Comparison of ENCODE assay signal across 20 cellular contexts in genomic region chr20:38184098-38184497, GRCh38. TPM values are rescaled to one million over a fixed set of nuclear protein-coding genes. Genes with fewer than 3 reads are reported as not detected.
DNase-seq lines count a peak whose midpoint lies in the region; ATAC-seq and TF ChIP-seq lines count a peak whose summit lies in the region.
"Had no signal": no experiment of that assay in that cellular context is flagged by ENCODE, and none has a peak within 500 bp of the region (broad histone marks: within the 10 kb centered on the region; RNA-seq: fewer than 3 reads in every experiment).

No MANE protein-coding gene starts in this region.

- H3F3A ChIP-seq in PC-3 (ENCODE audit: low read length, unreplicated experiment): peaks cover 10% of the 10 kb centered on the region

- TF ChIP-seq CTCF in Caco-2 (IDR thresholded peaks at IDR 0.05; ENCODE audit: insufficient read depth in 1 of 2, low read depth in 1 of 2, low read length in 1 of 2, severe bottlenecking in 1 of 2, unreplicated experiment in 1 of 2): no peak
- no peak for TF ChIP-seq CTCF in PC-3 (conservative IDR thresholded peaks at IDR 0.05; ENCODE audit: low read depth, low read length)
- no peak for TF ChIP-seq CTCF in endodermal cell (conservative IDR thresholded peaks at IDR 0.05)
- no peak for TF ChIP-seq CTCF in nephron (IDR thresholded peaks at IDR 0.05; ENCODE audit: unreplicated experiment in 3 of 3)
- no peak for TF ChIP-seq CTCF in colonic mucosa (IDR thresholded peaks at IDR 0.05)
- no peak for TF ChIP-seq CTCF in body of pancreas (IDR thresholded peaks at IDR 0.05)

- H3K4me2 ChIP-seq in PC-3 (ENCODE audit: low read length): peak overlapping the region; percentile 45

- 92 to 96% methylated on average over 6 to 8 of the region's 8 CpGs for WGBS in endodermal cell (ENCODE audit: insufficient coverage in 1 of 2, insufficient read length in 1 of 2), 2 experiments
- WGBS in body of pancreas, 2 donors: 50 to 60% methylated on average over 8 of the region's 8 CpGs

- H3K27ac Mint-ChIP-seq in Caco-2 (ENCODE audit: unreplicated experiment) (peak overlapping the region; percentile 8), endodermal cell (no peak overlapping the region), nephron (peak overlapping the region; percentile 80 to 95 (median 89))
- H3K27ac Mint-ChIP-seq: activated naive CD8-positive, alpha-beta T cell; T-cell had no signal

- intact Hi-C loops in Caco-2 (cut with micrococcal nuclease; ENCODE audit: unreplicated experiment) (no loop called here), PC-3 (cut with micrococcal nuclease) (no loop called here), colonic mucosa (cut with DNase I) (no loop called here), body of pancreas (cut with DNase I) (no loop called here)

- H2AFZ ChIP-seq in PC-3 (ENCODE audit: low read length): no peak overlapping the region

- H3K27me3 Mint-ChIP-seq in Caco-2 (ENCODE audit: insufficient read depth, unreplicated experiment) (no peaks in the 10 kb centered on the region), endodermal cell (ENCODE audit: insufficient read depth) (peaks cover 4% of the 10 kb centered on the region), nephron (ENCODE audit: low read depth) (no peaks in the 10 kb centered on the region)

- H3K4me1 ChIP-seq in Caco-2 (peaks cover 19% of the 10 kb centered on the region), PC-3 (ENCODE audit: insufficient read depth, low read length) (peaks cover 70% of the 10 kb centered on the region), endodermal cell (ENCODE audit: control insufficient read depth, insufficient read depth, low read length) (no peaks in the 10 kb centered on the region), colonic mucosa (no peaks in the 10 kb centered on the region), body of pancreas (no peaks in the 10 kb centered on the region)

- H3K9me3 Mint-ChIP-seq in Caco-2 (ENCODE audit: unreplicated experiment) (no peaks in the 10 kb centered on the region), endodermal cell (no peaks in the 10 kb centered on the region), nephron (no peaks in the 10 kb centered on the region)
- H3K9me3 Mint-ChIP-seq: T-cell had no signal

- H3K4me1 Mint-ChIP-seq in Caco-2 (ENCODE audit: low read depth, unreplicated experiment) (peaks cover 17% of the 10 kb centered on the region), endodermal cell (no peaks in the 10 kb centered on the region), nephron (peaks cover 35% of the 10 kb centered on the region)
- H3K4me1 Mint-ChIP-seq: T-cell had no signal

- no peaks in the 10 kb centered on the region for H3K79me2 ChIP-seq in PC-3 (ENCODE audit: low read length)

- peak; percentile 73 for ATAC-seq in PC-3
- ATAC-seq in HG03439 (IDR thresholded peaks at IDR 0.05; ENCODE audit: unreplicated experiment): no peak
- no peak for ATAC-seq in body of pancreas
- ATAC-seq: sciatic nerve, T-cell had no signal

- no peaks in the 10 kb centered on the region for H3K27me3 ChIP-seq in Caco-2 (replicated peaks; ENCODE audit: control insufficient read depth, insufficient read depth, low read length)
- H3K27me3 ChIP-seq in PC-3 (ENCODE audit: low read length): no peaks in the 10 kb centered on the region
- no peaks in the 10 kb centered on the region for H3K27me3 ChIP-seq in endodermal cell (ENCODE audit: control insufficient read depth, insufficient read depth, low read length, poor library complexity, severe bottlenecking)
- H3K27me3 ChIP-seq in colonic mucosa: no peaks in the 10 kb centered on the region
- H3K27me3 ChIP-seq in body of pancreas: no peaks in the 10 kb centered on the region
- H3K27me3 ChIP-seq: ovary had no signal

- H3K4me3 Mint-ChIP-seq in Caco-2 (ENCODE audit: unreplicated experiment): no peak overlapping the region
- no peak overlapping the region for H3K4me3 Mint-ChIP-seq in endodermal cell
- no peak overlapping the region for H3K4me3 Mint-ChIP-seq in nephron
- H3K4me3 Mint-ChIP-seq: activated naive CD8-positive, alpha-beta T cell; T-cell had no signal

- peak; percentile 69 to 77 for DNase-seq in Caco-2
- DNase-seq in PC-3: peak; percentile 98
- peak; percentile 12 for DNase-seq in endodermal cell
- DNase-seq in LoVo (ENCODE audit: low spot score): no peak
- no peak for DNase-seq in colonic mucosa
- DNase-seq in body of pancreas: no peak
- DNase-seq: activated CD4-positive, alpha-beta T cell treated with anti-CD3 and anti-CD28 coated beads for 4 hours; foreskin fibroblast; hippocampal formation; KG1; NCI-H1092 treated with DMSO at 0.1 percent for 48 hours; NCI-H2081 treated with DMSO at 0.1 percent for 48 hours; NK-92 treated with Interleukin-12 subunit alpha and Interleukin-12 subunit beta, amount 100 ng/mL, for 24 hours; ovary; T-cell had no signal

- H3K9ac ChIP-seq in PC-3 (ENCODE audit: low read length) (no peak overlapping the region), endodermal cell (ENCODE audit: extremely low read depth, low read length, poor library complexity, severe bottlenecking) (no peak overlapping the region), colonic mucosa (ENCODE audit: low read depth in 2 of 2, low read length in 2 of 2) (no peak overlapping the region)

- H3K9me2 ChIP-seq in PC-3 (replicated peaks; ENCODE audit: low read length): no peaks in the 10 kb centered on the region

- POLR2A ChIA-PET in Caco-2 (lab: Charles Lee) (no interaction called here), PC-3 (lab: Charles Lee; ENCODE audit: unreplicated experiment) (no interaction called here)

- H3K36me3 ChIP-seq in Caco-2 (ENCODE audit: control insufficient read depth, insufficient read depth, low read length) (no peaks in the 10 kb centered on the region), PC-3 (ENCODE audit: low read depth, low read length) (no peaks in the 10 kb centered on the region), endodermal cell (ENCODE audit: control insufficient read depth, insufficient read depth, low read length) (no peaks in the 10 kb centered on the region), colonic mucosa (no peaks in the 10 kb centered on the region), body of pancreas (replicated peaks in 1 of 2; ENCODE audit: insufficient read depth in 1 of 2, low read depth in 2 of 2) (no peaks in the 10 kb centered on the region)
- H3K36me3 ChIP-seq: ovary had no signal

- BruUV-seq in Caco-2 (replicated peaks; lab: Mats Ljungman, UMichigan) (no TSS peak), PC-3 (replicated peaks; lab: Mats Ljungman, UMichigan) (no TSS peak)

- H3K27ac ChIP-seq in PC-3 (ENCODE audit: low read length) (peak overlapping the region; percentile 51), endodermal cell (ENCODE audit: low read depth, low read length) (no peak overlapping the region), colonic mucosa (no peak overlapping the region), body of pancreas (no peak overlapping the region)
- H3K27ac ChIP-seq: ovary had no signal

- H3K4me3 ChIP-seq in Caco-2 (ENCODE audit: low read depth, low read length): no peak overlapping the region
- no peak overlapping the region for H3K4me3 ChIP-seq in PC-3 (ENCODE audit: low read length)
- H3K4me3 ChIP-seq in endodermal cell (ENCODE audit: low read length): no peak overlapping the region
- no peak overlapping the region for H3K4me3 ChIP-seq in colonic mucosa
- H3K4me3 ChIP-seq in body of pancreas: no peak overlapping the region
- H3K4me3 ChIP-seq: ovary had no signal

- H4K20me1 ChIP-seq in PC-3 (ENCODE audit: low read length): no peaks in the 10 kb centered on the region

- CTCF ChIA-PET in Caco-2 (lab: Charles Lee) (interaction anchor here (1.0 to 1.3 kb wide), 2 partner anchors 11 to 37 kb away, joined by 3 to 5 read pairs; no protein-coding TSS in a partner anchor), PC-3 (lab: Charles Lee) (no interaction called here)

- no peak for TF ChIP-seq POLR2A in body of pancreas (IDR thresholded peaks at IDR 0.05)

- no peaks in the 10 kb centered on the region for H3K36me3 Mint-ChIP-seq in Caco-2 (ENCODE audit: insufficient read depth, unreplicated experiment)
- no peaks in the 10 kb centered on the region for H3K36me3 Mint-ChIP-seq in endodermal cell (ENCODE audit: low read depth)
- no peaks in the 10 kb centered on the region for H3K36me3 Mint-ChIP-seq in nephron (ENCODE audit: low read depth)
- H3K36me3 Mint-ChIP-seq: activated naive CD8-positive, alpha-beta T cell; CD14-positive monocyte; T-cell had no signal

- H3K9me3 ChIP-seq in Caco-2 (no peaks in the 10 kb centered on the region), PC-3 (ENCODE audit: low read length) (no peaks in the 10 kb centered on the region), endodermal cell (ENCODE audit: control insufficient read depth, low read length) (no peaks in the 10 kb centered on the region), colonic mucosa (no peaks in the 10 kb centered on the region), body of pancreas (no peaks in the 10 kb centered on the region)
- H3K9me3 ChIP-seq: ovary had no signal

RNA-seq across cellular contexts. Expression of gene TGM2, which starts 19.0 kb away (rescaled TPM):
- total RNA-seq in Caco-2 (2022) (138 and 162 TPM in 2 replicates), PC-3 (2014; rRNA removed) (583 and 773 TPM in 2 replicates), endodermal cell (under 1 TPM; 0.27 to 0.37 TPM), colonic mucosa (10 to 100 TPM; 14.5 to 32.8 TPM), body of pancreas (10 to 100 TPM; 17.1 to 27.5 TPM)
- 3.4 TPM for polyA plus RNA-seq in endodermal cell (2013, experiment 1 of 2)
- 2.1 TPM for polyA plus RNA-seq in endodermal cell (2013, experiment 2 of 2)

Comparison
In these comparisons a context has a peak if more than half of its experiments do, and no peak if none do; other contexts are left out.
1. DNase-seq: peak in Caco-2 (2 of 2), PC-3 (single experiment) and endodermal cell (single experiment); none in LoVo (single experiment), colonic mucosa (single experiment) and body of pancreas (0 of 4).
2. RNA of gene TGM2, which starts 19.0 kb away (total RNA-seq): 583 to 773 TPM in PC-3, 138 to 162 TPM in Caco-2, 14.5 to 32.8 TPM in colonic mucosa and 17.1 to 27.5 TPM in body of pancreas; 0.27 to 0.37 TPM in endodermal cell; every median in the first group is over 10 times any median in the second.